ENCODE assay signal across 8 cellular contexts in genomic region chr5:64505769-64506566, GRCh38. TPM values are rescaled to one million over a fixed set of nuclear protein-coding genes. Genes with fewer than 3 reads are reported as not detected.
DNase-seq lines count a peak whose midpoint lies in the region; ATAC-seq and TF ChIP-seq lines count a peak whose summit lies in the region.

Gene RGS7BP (plus strand): TSS chr5:64506015. CDS start chr5:64506625, 610 bp downstream.

- no peaks in the 10 kb centered on the region for H3K36me3 Mint-ChIP-seq in activated naive CD8-positive, alpha-beta T cell treated with anti-CD3 and anti-CD28 coated beads, Interleukin-2, amount 10 ng/mL, durations not matched to agents 7 days and 5 days

- no peaks in the 10 kb centered on the region for H3K9me3 Mint-ChIP-seq in activated naive CD8-positive, alpha-beta T cell treated with anti-CD3 and anti-CD28 coated beads, Interleukin-2, amount 10 ng/mL, durations not matched to agents 7 days and 5 days

- no peak for TF ChIP-seq POLR2A in GM18505 (IDR thresholded peaks at IDR 0.05; ENCODE audit: borderline replicate concordance, extremely low read depth, insufficient read depth, insufficient read length)

- peak in 9 of 14 donors; percentile 3 to 95 (median 42) for DNase-seq in C1 segment of cervical spinal cord (lab: John Stamatoyannopoulos, UW)
- no peak for DNase-seq in activated naive CD8-positive, alpha-beta T cell treated with anti-CD3 and anti-CD28 coated beads, Interleukin-2, amount 10 ng/mL, durations not matched to agents 7 days and 5 days
- peak; percentile 78 for DNase-seq in cardiac septum (ENCODE audit: low spot score)
- DNase-seq in pons (ENCODE audit: low spot score): peak; percentile 44
- no peak for DNase-seq in cortex of kidney (lab: John Stamatoyannopoulos, UW)

- H3K4me3 Mint-ChIP-seq in activated naive CD8-positive, alpha-beta T cell treated with anti-CD3 and anti-CD28 coated beads, Interleukin-2, amount 10 ng/mL, durations not matched to agents 7 days and 5 days: peak within 1 kb of the TSS; percentile 44

- H3K27me3 Mint-ChIP-seq in activated naive CD8-positive, alpha-beta T cell treated with anti-CD3 and anti-CD28 coated beads, Interleukin-2, amount 10 ng/mL, durations not matched to agents 7 days and 5 days: peaks cover 42% of the 10 kb centered on the region

- intact Hi-C loops in cardiac septum (cut with DNase I): loop anchor here (2.0 to 5.0 kb wide), 2 partner anchors 89 to 106 kb away; no protein-coding TSS in a partner anchor

- H3K27ac Mint-ChIP-seq in activated naive CD8-positive, alpha-beta T cell treated with anti-CD3 and anti-CD28 coated beads, Interleukin-2, amount 10 ng/mL, durations not matched to agents 7 days and 5 days: no peak within 1 kb of the TSS

- H3K4me1 Mint-ChIP-seq in activated naive CD8-positive, alpha-beta T cell treated with anti-CD3 and anti-CD28 coated beads, Interleukin-2, amount 10 ng/mL, durations not matched to agents 7 days and 5 days: peaks cover 4% of the 10 kb centered on the region

- peak; percentile 53 for ATAC-seq in HG03442 (IDR thresholded peaks at IDR 0.05; ENCODE audit: unreplicated experiment)
- peak; percentile 33 for ATAC-seq in activated naive CD8-positive, alpha-beta T cell treated with anti-CD3 and anti-CD28 coated beads, Interleukin-2, amount 10 ng/mL, durations not matched to agents 7 days and 5 days (ENCODE audit: low read depth)
- ATAC-seq in GM18505 (IDR thresholded peaks at IDR 0.05; ENCODE audit: unreplicated experiment): no peak
- ATAC-seq in GM18502 (IDR thresholded peaks at IDR 0.05; ENCODE audit: poor library complexity, unreplicated experiment): no peak

- POLR2A ChIA-PET in activated naive CD8-positive, alpha-beta T cell treated with anti-CD3 and anti-CD28 coated beads, Interleukin-2, amount 10 ng/mL, durations not matched to agents 7 days and 5 days (lab: Charles Lee): no interaction called here

RNA-seq across cellular contexts. Expression of gene RGS7BP, which starts in this region (rescaled TPM):
- not detected for total RNA-seq in activated naive CD8-positive, alpha-beta T cell treated with anti-CD3 and anti-CD28 coated beads, Interleukin-2, amount 10 ng/mL, durations not matched to agents 7 days and 5 days
- total RNA-seq in cardiac septum: 1.7 TPM

Comparison
In these comparisons a context has a peak if more than half of its experiments do, and no peak if none do; other contexts are left out.
1. Peak in ATAC-seq in activated naive CD8-positive, alpha-beta T cell treated with anti-CD3 and anti-CD28 coated beads, Interleukin-2, amount 10 ng/mL, durations not matched to agents 7 days and 5 days; RNA of the gene not detected or under 1 TPM.
2. DNase-seq: peak in C1 segment of cervical spinal cord (9 of 14), cardiac septum (single experiment) and pons (single experiment); none in activated naive CD8-positive, alpha-beta T cell treated with anti-CD3 and anti-CD28 coated beads, Interleukin-2, amount 10 ng/mL, durations not matched to agents 7 days and 5 days (single experiment) and cortex of kidney (single experiment).